Comparison of ENCODE assay signal across 1 cellular context in the genomic region with DNA sequence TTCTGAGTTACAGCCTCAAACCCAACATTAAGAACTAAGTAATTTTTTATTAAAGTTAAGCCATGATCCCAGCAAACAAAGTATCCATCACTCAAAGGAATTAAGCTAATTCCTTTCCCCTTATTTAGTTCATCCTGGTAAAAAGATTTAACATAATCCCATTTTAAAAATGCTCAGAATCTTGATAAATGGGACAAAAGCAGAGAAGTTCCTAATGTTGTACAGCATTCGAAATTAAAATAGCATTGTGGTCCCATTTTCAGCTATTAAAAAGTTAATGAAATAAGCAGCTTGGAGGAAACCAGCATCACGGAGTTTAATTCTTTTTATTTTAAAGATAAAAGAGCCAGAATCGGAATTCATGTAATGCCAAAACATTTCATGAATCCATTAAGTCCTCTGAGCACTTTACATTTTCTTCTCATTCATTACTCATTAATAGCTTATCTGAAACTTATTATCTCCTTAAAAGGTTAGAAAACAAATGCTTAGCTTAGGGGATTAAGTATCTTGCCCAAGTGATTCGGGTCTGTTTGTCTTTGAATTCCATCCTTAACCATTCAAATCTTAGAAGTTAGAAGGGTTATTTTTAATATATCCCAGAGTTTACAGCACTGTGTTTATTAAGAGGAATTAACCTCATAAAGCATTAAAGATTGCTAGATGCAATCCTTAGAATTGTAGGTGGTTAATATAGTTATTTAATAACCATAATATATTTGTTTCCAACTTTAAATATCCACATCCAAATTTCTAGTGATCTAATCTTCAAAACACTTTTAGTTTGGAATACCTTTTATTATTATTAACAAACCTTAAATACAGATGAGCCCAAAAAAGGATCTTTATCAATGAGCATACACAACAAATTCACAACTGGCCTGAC.
TF ChIP-seq lines count a peak whose summit lies in the region.

No MANE protein-coding gene starts in this region.

TF ChIP-seq in K562, 482 proteins besides CTCF, POLR2A, EP300 and RAD21:
- TF ChIP-seq SRSF1 (IDR thresholded peaks at IDR 0.05; ENCODE audit: low read depth, low read length) = peak; percentile 81; the same call in 1 of the 2 replicates
- no peak for TF ChIP-seq RBM34 (IDR thresholded peaks at IDR 0.05; ENCODE audit: borderline replicate concordance, insufficient read depth, low read length)
